In genomic region chr6:154277578-154278128, GRCh38 we compare ENCODE assay signal across 9 cellular contexts.
DNase-seq lines count a peak whose midpoint lies in the region; ATAC-seq, FAIRE-seq and TF ChIP-seq lines count a peak whose summit lies in the region.
"Had no signal": no experiment of that assay in that cellular context is flagged by ENCODE, and none has a peak within 500 bp of the region (broad histone marks: within the 10 kb centered on the region; RNA-seq: fewer than 3 reads in every experiment).

No MANE protein-coding gene starts in this region.

- H3K4me3 ChIP-seq in AG09309 (ENCODE audit: control insufficient read depth, low read depth, low read length) (peak overlapping the region; percentile 24), Panc1 (ENCODE audit: low read depth in 2 of 2, low read length in 2 of 2) (peak overlapping the region; percentile 4 to 34; a peak in 3 of 4 replicates), heart right ventricle (peak overlapping the region in 3 of 10 donors; percentile 1 to 10 (median 5))

- peak overlapping the region; percentile 74 for H3K27ac Mint-ChIP-seq in endothelial cell (ENCODE audit: unreplicated experiment)

- no peak for FAIRE-seq in urothelium cell line (lab: Jason Lieb, UNC)

- no peak overlapping the region for H3K4me3 Mint-ChIP-seq in endothelial cell (ENCODE audit: unreplicated experiment)

- no TSS peak for BruUV-seq in Panc1 (replicated peaks; lab: Mats Ljungman, UMichigan)

- H3K9me3 ChIP-seq in Panc1 (ENCODE audit: control insufficient read depth, insufficient read depth, low read depth, low read length), result no peaks in the 10 kb centered on the region
- H3K9me3 ChIP-seq in heart right ventricle, result no peaks in the 10 kb centered on the region

- H3K9me3 Mint-ChIP-seq in endothelial cell (ENCODE audit: unreplicated experiment), result no peaks in the 10 kb centered on the region

- ATAC-seq in GM18909 (IDR thresholded peaks at IDR 0.05; ENCODE audit: poor library complexity, unreplicated experiment), result peak; percentile 37
- ATAC-seq in Panc1, result peak; percentile 69
- ATAC-seq in HG03520 (IDR thresholded peaks at IDR 0.05; ENCODE audit: unreplicated experiment), result no peak
- ATAC-seq in heart right ventricle, result no peak

- in situ Hi-C loops in Panc1 (cut with HindIII; ENCODE audit: low pct_unique_long_range_greater_than_20kb, low sequenced_read_pairs), result no loop called here

- WGBS in heart right ventricle, 2 donors, result 55 to 67% methylated on average over 7 of the region's 7 CpGs

- POLR2A ChIA-PET in Panc1 (lab: Charles Lee), result no interaction called here

- H3K36me3 Mint-ChIP-seq in endothelial cell (ENCODE audit: low read depth, unreplicated experiment), result no peaks in the 10 kb centered on the region

- H3K4me1 Mint-ChIP-seq in endothelial cell (ENCODE audit: unreplicated experiment), result peaks cover 11% of the 10 kb centered on the region

- H3K27me3 ChIP-seq in Panc1 (ENCODE audit: control insufficient read depth, insufficient read depth, low read length), result no peaks in the 10 kb centered on the region
- H3K27me3 ChIP-seq in heart right ventricle, result no peaks in the 10 kb centered on the region

- TF ChIP-seq CTCF in AG09309 (IDR thresholded peaks at IDR 0.05; ENCODE audit: control insufficient read depth, insufficient read depth, low read depth, low read length, missing control alignments), result no peak
- TF ChIP-seq CTCF in Panc1 (IDR thresholded peaks at IDR 0.05), result peak; percentile 41; the same call in 1 of the 2 replicates
- no peak for TF ChIP-seq CTCF in endothelial cell (IDR thresholded peaks at IDR 0.05; ENCODE audit: unreplicated experiment)
- TF ChIP-seq CTCF in heart right ventricle (IDR thresholded peaks at IDR 0.05), result peak in 2 of 9 donors; percentile 1 to 14

- DNase-seq in AG09309 (ENCODE audit: low read depth), result no peak
- DNase-seq in Panc1 (ENCODE audit: low read depth, low spot score), result no peak
- no peak for DNase-seq in endothelial cell (ENCODE audit: low spot score)
- no peak for DNase-seq in iPS-NIHi7 (ENCODE audit: extremely low spot score)
- no peak for DNase-seq in urothelium cell line (ENCODE audit: low spot score)
- DNase-seq in heart right ventricle, result no peak

- peaks cover 1% of the 10 kb centered on the region for H3K27me3 Mint-ChIP-seq in endothelial cell (ENCODE audit: unreplicated experiment)

- H3K36me3 ChIP-seq in Panc1 (ENCODE audit: control insufficient read depth, insufficient read depth, low read length) (no peaks in the 10 kb centered on the region), heart right ventricle (no peaks in the 10 kb centered on the region)

- intact Hi-C loops in Panc1 (cut with micrococcal nuclease; ENCODE audit: unreplicated experiment), result loop anchor here (1.0 kb wide), 1 partner anchor 121 kb away; no protein-coding TSS in a partner anchor
- intact Hi-C loops in heart right ventricle (cut with DNase I), result loop anchor here (1.0 to 10.0 kb wide), 6 partner anchors 120 to 1043 kb away; no protein-coding TSS in a partner anchor

- H3K27ac ChIP-seq in Panc1 (ENCODE audit: low read length), result no peak overlapping the region; the same call in 1 of the 2 replicates
- H3K27ac ChIP-seq in heart right ventricle, result no peak overlapping the region
- H3K27ac ChIP-seq: epithelial cell of prostate had no signal

- CTCF ChIA-PET in Panc1 (lab: Charles Lee), result interaction anchor here (0.5 to 0.7 kb wide), 3 partner anchors 26 to 785 kb away, joined by 3 to 4 read pairs (median 4); no protein-coding TSS in a partner anchor

- H3K4me1 ChIP-seq in Panc1 (ENCODE audit: control insufficient read depth, insufficient read depth, low read length) (no peaks in the 10 kb centered on the region), heart right ventricle (peaks cover 0 to 13% (median 3%) of the 10 kb centered on the region in 9 donors)

Comparison
In these comparisons a context has a peak if more than half of its experiments do, and no peak if none do; other contexts are left out.
1. ATAC-seq: peak in GM18909 (single experiment) and Panc1 (single experiment); none in HG03520 (single experiment) and heart right ventricle (0 of 8).